12 cellular contexts compared by ENCODE assay signal in genomic region chrX:83416273-83416672, GRCh38.
A peak's percentile ranks its signal among the peaks of the same experiment; 100 is the strongest.
DNase-seq lines count a peak whose midpoint lies in the region; TF ChIP-seq lines count a peak whose summit lies in the region.
"Had no signal": no experiment of that assay in that cellular context is flagged by ENCODE, and none has a peak within 500 bp of the region (broad histone marks: within the 10 kb centered on the region; RNA-seq: fewer than 3 reads in every experiment).

No MANE protein-coding gene starts in this region.

- no peaks in the 10 kb centered on the region for H3K4me1 ChIP-seq in mammary epithelial cell (ENCODE audit: insufficient read depth, low read length)
- H3K4me1 ChIP-seq: prostate gland, upper lobe of left lung had no signal

- H3K9ac ChIP-seq in mammary epithelial cell (ENCODE audit: insufficient read depth, low read length): no peak overlapping the region

- no peaks in the 10 kb centered on the region for H3K79me2 ChIP-seq in mammary epithelial cell (ENCODE audit: insufficient read depth, low read length)

- intact Hi-C loops in mammary epithelial cell (cut with micrococcal nuclease): no loop called here

- H3K36me3 ChIP-seq in mammary epithelial cell (ENCODE audit: insufficient read depth, low read length): no peaks in the 10 kb centered on the region
- H3K36me3 ChIP-seq: prostate gland, upper lobe of left lung had no signal

- dilution Hi-C loops in mammary epithelial cell (cut with HindIII; ENCODE audit: low sequenced_read_pairs): no loop called here

- H4K20me1 ChIP-seq in mammary epithelial cell (ENCODE audit: insufficient read depth, low read length): no peaks in the 10 kb centered on the region

- BruUV-seq in mammary epithelial cell (replicated peaks; lab: Mats Ljungman, UMichigan): no TSS peak

- no peaks in the 10 kb centered on the region for H3K27me3 ChIP-seq in mammary epithelial cell (ENCODE audit: insufficient read depth, low read length)
- H3K27me3 ChIP-seq: upper lobe of left lung had no signal

- H2AFZ ChIP-seq in mammary epithelial cell (ENCODE audit: low read depth, low read length): no peak overlapping the region

- H3K9me3 ChIP-seq in mammary epithelial cell (replicated peaks; ENCODE audit: insufficient read depth, low read length): peaks cover 9% of the 10 kb centered on the region
- H3K9me3 ChIP-seq: prostate gland, upper lobe of left lung had no signal

- peak; percentile 44 for TF ChIP-seq CTCF in LNCaP clone FGC (IDR thresholded peaks at IDR 0.05; ENCODE audit: control insufficient read depth, extremely low read depth, insufficient read depth)
- peak; percentile 28 to 46 for TF ChIP-seq CTCF in mammary epithelial cell (conservative IDR thresholded peaks at IDR 0.05 in 1 of 2, IDR thresholded peaks at IDR 0.05 in 1 of 2; ENCODE audit: extremely low read depth in 1 of 2, insufficient read depth in 1 of 2, low read depth in 1 of 2, low read length in 2 of 2)

- no peak overlapping the region for H3K4me2 ChIP-seq in mammary epithelial cell (ENCODE audit: insufficient read depth, low read depth, low read length)

- 8% methylated on average over 2 of the region's 2 CpGs for WGBS in mammary epithelial cell (ENCODE audit: low coverage, missing lambda C conversion rate)

- in situ Hi-C loops in mammary epithelial cell (cut with MboI; ENCODE audit: low sequenced_read_pairs in 2 of 2): no loop called here

- H3K27ac ChIP-seq in mammary epithelial cell (ENCODE audit: insufficient read depth, low read depth, low read length): no peak overlapping the region
- H3K27ac ChIP-seq: prostate gland, upper lobe of left lung had no signal

- no peak overlapping the region for H3K4me3 ChIP-seq in LNCaP clone FGC (ENCODE audit: low read depth, low read length)
- no peak overlapping the region for H3K4me3 ChIP-seq in mammary epithelial cell (replicated peaks in 1 of 3; ENCODE audit: insufficient read depth in 1 of 3, low read depth in 2 of 3, low read length in 3 of 3)
- H3K4me3 ChIP-seq: prostate gland, upper lobe of left lung had no signal

- CTCF ChIA-PET in mammary epithelial cell (lab: Charles Lee; ENCODE audit: low non-redundant PET): no interaction called here

- DNase-seq in NCI-H510A treated with DMSO at 0.1 percent for 48 hours (lab: John Stamatoyannopoulos, UW): peak; percentile 0
- DNase-seq in NCI-H510A (lab: John Stamatoyannopoulos, UW): no peak
- DNase-seq in LNCaP clone FGC (ENCODE audit: low read depth): no peak
- DNase-seq in mammary epithelial cell: no peak
- DNase-seq in pons (ENCODE audit: low spot score): peak; percentile 5
- DNase-seq in activated CD4-positive, alpha-beta T cell treated with anti-CD3 and anti-CD28 coated beads, Interleukin-2, amount 50 U/mL, for 48 hours: no peak
- DNase-seq in activated effector memory CD4-positive, alpha-beta T cell treated with anti-CD3 and anti-CD28 coated beads, Interleukin-2, amount 50 U/mL, for 16 hours: no peak
- DNase-seq in retina: no peak
- DNase-seq: activated CD4-positive, alpha-beta T cell treated with anti-CD3 and anti-CD28 coated beads, Interleukin-2, amount 50 U/mL, for 1 hour; RPMI8226; upper lobe of left lung had no signal

Comparison
In these comparisons a context has a peak if more than half of its experiments do, and no peak if none do; other contexts are left out.
1. DNase-seq: peak in NCI-H510A treated with DMSO at 0.1 percent for 48 hours (single experiment) and pons (single experiment); none in NCI-H510A (single experiment), LNCaP clone FGC (single experiment), mammary epithelial cell (single experiment), activated CD4-positive, alpha-beta T cell treated with anti-CD3 and anti-CD28 coated beads, Interleukin-2, amount 50 U/mL, for 48 hours (0 of 2), activated effector memory CD4-positive, alpha-beta T cell treated with anti-CD3 and anti-CD28 coated beads, Interleukin-2, amount 50 U/mL, for 16 hours (single experiment) and retina (single experiment).